In genomic region chr10:112435013-112435619, GRCh38 we compare ENCODE assay signal across 8 cellular contexts. TPM values are rescaled to one million over a fixed set of nuclear protein-coding genes. Genes with fewer than 3 reads are reported as not detected.
DNase-seq lines count a peak whose midpoint lies in the region; ATAC-seq and TF ChIP-seq lines count a peak whose summit lies in the region.

No MANE protein-coding gene starts in this region.

- no peak for ATAC-seq in body of pancreas
- ATAC-seq in lung (ENCODE audit: insufficient read depth, low FRiP score), result no peak
- ATAC-seq in GM18858 (IDR thresholded peaks at IDR 0.05; ENCODE audit: unreplicated experiment), result no peak
- no peak for ATAC-seq in GM21526 (IDR thresholded peaks at IDR 0.05; ENCODE audit: low FRiP score, unreplicated experiment)

- intact Hi-C loops in body of pancreas (cut with DNase I), result no loop called here

- no peaks in the 10 kb centered on the region for H3K9me3 ChIP-seq in body of pancreas
- no peaks in the 10 kb centered on the region for H3K9me3 ChIP-seq in lung (ENCODE audit: control insufficient read depth in 2 of 2, insufficient read depth in 1 of 2, low read length in 1 of 2)

- no peak for TF ChIP-seq EP300 in Ishikawa (IDR thresholded peaks at IDR 0.05; ENCODE audit: borderline replicate concordance)

- H3K4me1 ChIP-seq in body of pancreas, result no peaks in the 10 kb centered on the region
- H3K4me1 ChIP-seq in lung (ENCODE audit: control insufficient read depth in 2 of 2, insufficient read depth in 2 of 2, low read length in 2 of 2), result no peaks in the 10 kb centered on the region

- no peaks in the 10 kb centered on the region for H3K27me3 ChIP-seq in body of pancreas
- no peaks in the 10 kb centered on the region for H3K27me3 ChIP-seq in lung (ENCODE audit: control insufficient read depth, insufficient read depth)

- TF ChIP-seq CTCF in C4-2B (conservative IDR thresholded peaks at IDR 0.05) (peak; percentile 77), body of pancreas (IDR thresholded peaks at IDR 0.05) (peak in 6 of 7 experiments; percentile 31 to 45 (median 34)), lung (IDR thresholded peaks at IDR 0.05; ENCODE audit: control extremely low read depth, extremely low read depth) (peak; percentile 14)

- DNase-seq in body of pancreas, result no peak
- DNase-seq in lung (ENCODE audit: low spot score), result no peak
- DNase-seq in stimulated activated CD4-positive, alpha-beta T cell treated with anti-CD3 and anti-CD28 coated beads, Interleukin-4, amount 100 ng/mL, for 4 hours, result no peak
- no peak for DNase-seq in activated CD4-positive, alpha-beta T cell treated with anti-CD3 and anti-CD28 coated beads, Interleukin-2, amount 50 U/mL, for 4 hours

- WGBS in body of pancreas, 2 donors, result 77 to 79% methylated on average over 2 of the region's 2 CpGs
- WGBS in lung, 2 donors, result 92 to 93% methylated on average over 2 of the region's 2 CpGs

- no peak for TF ChIP-seq POLR2A in body of pancreas (IDR thresholded peaks at IDR 0.05)

- H3K27ac ChIP-seq in C4-2B (no peak overlapping the region), body of pancreas (no peak overlapping the region), lung (ENCODE audit: low read depth in 1 of 2, low read length in 1 of 2) (no peak overlapping the region)

- no peak overlapping the region for H3K4me3 ChIP-seq in body of pancreas
- H3K4me3 ChIP-seq in lung, result no peak overlapping the region

- H3K36me3 ChIP-seq in body of pancreas (replicated peaks in 1 of 2; ENCODE audit: insufficient read depth in 1 of 2, low read depth in 2 of 2), result peaks cover 0 to 20% of the 10 kb centered on the region in 2 donors
- H3K36me3 ChIP-seq in lung (ENCODE audit: control insufficient read depth in 2 of 2, insufficient read depth in 2 of 2, low read length in 2 of 2), result peaks cover 12 to 44% of the 10 kb centered on the region in 2 donors

- peak; percentile 44 for TF ChIP-seq RAD21 in Ishikawa (IDR thresholded peaks at IDR 0.05; ENCODE audit: low read depth)

TF ChIP-seq in Ishikawa, 13 proteins besides CTCF, POLR2A, EP300 and RAD21:
- TF ChIP-seq CREB1 (IDR thresholded peaks at IDR 0.05; ENCODE audit: low read depth) (no peak), EGR1 (IDR thresholded peaks at IDR 0.05) (no peak), CEBPB (IDR thresholded peaks at IDR 0.05) (no peak), TCF12 (IDR thresholded peaks at IDR 0.05; ENCODE audit: low read depth) (no peak), YY1 (IDR thresholded peaks at IDR 0.05; ENCODE audit: low read depth) (no peak), ZBTB7A (IDR thresholded peaks at IDR 0.05; ENCODE audit: low read depth) (no peak), TEAD4 (IDR thresholded peaks at IDR 0.05) (no peak), NFIC (IDR thresholded peaks at IDR 0.05) (no peak), FOXM1 (IDR thresholded peaks at IDR 0.05; ENCODE audit: borderline replicate concordance, low read depth) (no peak), TAF1 (IDR thresholded peaks at IDR 0.05; ENCODE audit: low read depth) (no peak)
- TF ChIP-seq, protein P1, sequence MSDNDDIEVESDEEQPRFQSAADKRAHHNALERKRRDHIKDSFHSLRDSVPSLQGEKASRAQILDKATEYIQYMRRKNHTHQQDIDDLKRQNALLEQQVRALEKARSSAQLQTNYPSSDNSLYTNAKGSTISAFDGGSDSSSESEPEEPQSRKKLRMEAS (IDR thresholded peaks at IDR 0.05), result no peak
- TF ChIP-seq, protein P2, sequence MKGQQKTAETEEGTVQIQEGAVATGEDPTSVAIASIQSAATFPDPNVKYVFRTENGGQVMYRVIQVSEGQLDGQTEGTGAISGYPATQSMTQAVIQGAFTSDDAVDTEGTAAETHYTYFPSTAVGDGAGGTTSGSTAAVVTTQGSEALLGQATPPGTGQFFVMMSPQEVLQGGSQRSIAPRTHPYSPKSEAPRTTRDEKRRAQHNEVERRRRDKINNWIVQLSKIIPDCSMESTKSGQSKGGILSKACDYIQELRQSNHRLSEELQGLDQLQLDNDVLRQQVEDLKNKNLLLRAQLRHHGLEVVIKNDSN (IDR thresholded peaks at IDR 0.05), result no peak
- TF ChIP-seq, protein P3, sequence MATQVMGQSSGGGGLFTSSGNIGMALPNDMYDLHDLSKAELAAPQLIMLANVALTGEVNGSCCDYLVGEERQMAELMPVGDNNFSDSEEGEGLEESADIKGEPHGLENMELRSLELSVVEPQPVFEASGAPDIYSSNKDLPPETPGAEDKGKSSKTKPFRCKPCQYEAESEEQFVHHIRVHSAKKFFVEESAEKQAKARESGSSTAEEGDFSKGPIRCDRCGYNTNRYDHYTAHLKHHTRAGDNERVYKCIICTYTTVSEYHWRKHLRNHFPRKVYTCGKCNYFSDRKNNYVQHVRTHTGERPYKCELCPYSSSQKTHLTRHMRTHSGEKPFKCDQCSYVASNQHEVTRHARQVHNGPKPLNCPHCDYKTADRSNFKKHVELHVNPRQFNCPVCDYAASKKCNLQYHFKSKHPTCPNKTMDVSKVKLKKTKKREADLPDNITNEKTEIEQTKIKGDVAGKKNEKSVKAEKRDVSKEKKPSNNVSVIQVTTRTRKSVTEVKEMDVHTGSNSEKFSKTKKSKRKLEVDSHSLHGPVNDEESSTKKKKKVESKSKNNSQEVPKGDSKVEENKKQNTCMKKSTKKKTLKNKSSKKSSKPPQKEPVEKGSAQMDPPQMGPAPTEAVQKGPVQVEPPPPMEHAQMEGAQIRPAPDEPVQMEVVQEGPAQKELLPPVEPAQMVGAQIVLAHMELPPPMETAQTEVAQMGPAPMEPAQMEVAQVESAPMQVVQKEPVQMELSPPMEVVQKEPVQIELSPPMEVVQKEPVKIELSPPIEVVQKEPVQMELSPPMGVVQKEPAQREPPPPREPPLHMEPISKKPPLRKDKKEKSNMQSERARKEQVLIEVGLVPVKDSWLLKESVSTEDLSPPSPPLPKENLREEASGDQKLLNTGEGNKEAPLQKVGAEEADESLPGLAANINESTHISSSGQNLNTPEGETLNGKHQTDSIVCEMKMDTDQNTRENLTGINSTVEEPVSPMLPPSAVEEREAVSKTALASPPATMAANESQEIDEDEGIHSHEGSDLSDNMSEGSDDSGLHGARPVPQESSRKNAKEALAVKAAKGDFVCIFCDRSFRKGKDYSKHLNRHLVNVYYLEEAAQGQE (IDR thresholded peaks at IDR 0.05; ENCODE audit: low read depth), result no peak

RNA-seq across cellular contexts. Expression of gene ZDHHC6, which starts 11.6 kb away (rescaled TPM):
- total RNA-seq in body of pancreas, result 10 to 100 TPM; 12.2 to 14.5 TPM
- total RNA-seq in lung, result 10 to 100 TPM; 25.8 to 32.5 TPM
- 10 to 100 TPM; 27.8 to 38.3 TPM for polyA plus RNA-seq in lung

RNA-seq across cellular contexts. Expression of gene VTI1A, which starts 11.9 kb away (rescaled TPM):
- total RNA-seq in body of pancreas, result 10 to 100 TPM; 28.3 to 84.4 TPM
- total RNA-seq in lung, result 10 to 100 TPM; 41.2 to 48.2 TPM
- polyA plus RNA-seq in lung, result 10 to 100 TPM in 1 of 2 donors, 1 to 10 TPM in 1; 9.2 to 15.6 TPM

Comparison
In these comparisons a context has a peak if more than half of its experiments do, and no peak if none do; other contexts are left out.
1. CTCF ChIP-seq: peak in every context shown above with its lines; median percentile 77 in C4-2B; 34 in body of pancreas; 14 in lung.